16 cellular contexts compared by ENCODE assay signal in genomic region chr16:81482329-81483063, GRCh38. TPM values are rescaled to one million over a fixed set of nuclear protein-coding genes. Genes with fewer than 3 reads are reported as not detected.
DNase-seq lines count a peak whose midpoint lies in the region; ATAC-seq and TF ChIP-seq lines count a peak whose summit lies in the region.
"Had no signal": no experiment of that assay in that cellular context is flagged by ENCODE, and none has a peak within 500 bp of the region (broad histone marks: within the 10 kb centered on the region; RNA-seq: fewer than 3 reads in every experiment).

No MANE protein-coding gene starts in this region.

- H3K27me3 Mint-ChIP-seq in GM23338 (ENCODE audit: insufficient read depth, low read depth, poor library complexity) (peaks cover 5% of the 10 kb centered on the region), natural killer cell (ENCODE audit: low read depth in 2 of 2) (no peaks in the 10 kb centered on the region)

- H3K4me3 Mint-ChIP-seq in GM23338, result no peak overlapping the region
- peak overlapping the region; percentile 52 for H3K4me3 Mint-ChIP-seq in natural killer cell
- H3K4me3 Mint-ChIP-seq: CD8-positive, alpha-beta T cell had no signal

- H3K4me2 ChIP-seq in GM23338, result no peak overlapping the region
- H3K4me2 ChIP-seq: KMS-11 had no signal

- H3F3A ChIP-seq in GM23338 (replicated peaks; ENCODE audit: low read depth), result no peaks in the 10 kb centered on the region

- H3K27ac ChIP-seq in GM23338 (ENCODE audit: low read depth) (peak overlapping the region; percentile 59; the same call in 1 of the 2 replicates), adrenal gland (peak overlapping the region in 4 of 5 donors; percentile 25 to 83 (median 62))
- H3K27ac ChIP-seq: KMS-11, SJSA1 had no signal

- H3K27me3 ChIP-seq in GM23338 (ENCODE audit: insufficient read depth) (no peaks in the 10 kb centered on the region), adrenal gland (no peaks in the 10 kb centered on the region)
- H3K27me3 ChIP-seq: SJSA1 had no signal

- H3K4me1 Mint-ChIP-seq in GM23338 (peaks cover 50% of the 10 kb centered on the region), natural killer cell (peaks cover 63 to 77% of the 10 kb centered on the region in 2 donors)

- H3K9me3 ChIP-seq in adrenal gland (replicated peaks in 1 of 3), result no peaks in the 10 kb centered on the region
- H3K9me3 ChIP-seq: SJSA1 had no signal

- H3K27ac Mint-ChIP-seq in GM23338, result peak overlapping the region; percentile 62; the same call in 1 of the 2 replicates
- peak overlapping the region; percentile 88 to 97 for H3K27ac Mint-ChIP-seq in natural killer cell
- H3K27ac Mint-ChIP-seq: CD8-positive, alpha-beta T cell had no signal

- 0 out of 4 replicates have a peak, but pooled peaks of 1 of the 2 experiments have one; percentile 2 for TF ChIP-seq CTCF in GM23338 (conservative IDR thresholded peaks at IDR 0.05; ENCODE audit: low read depth in 2 of 2)
- no peak for TF ChIP-seq CTCF in adrenal gland (IDR thresholded peaks at IDR 0.05)
- TF ChIP-seq CTCF in natural killer cell (IDR thresholded peaks at IDR 0.05), result no peak

- peaks cover 100% of the 10 kb centered on the region for H3K79me2 ChIP-seq in GM23338 (replicated peaks; ENCODE audit: insufficient read depth)

- H3K36me3 Mint-ChIP-seq in GM23338 (ENCODE audit: low read depth) (peaks cover 7% of the 10 kb centered on the region), natural killer cell (no peaks in the 10 kb centered on the region)

- no peaks in the 10 kb centered on the region for H3K9me3 Mint-ChIP-seq in GM23338
- no peaks in the 10 kb centered on the region for H3K9me3 Mint-ChIP-seq in natural killer cell
- H3K9me3 Mint-ChIP-seq: CD8-positive, alpha-beta T cell had no signal

- H3K36me3 ChIP-seq in GM23338 (ENCODE audit: insufficient read depth), result no peaks in the 10 kb centered on the region
- no peaks in the 10 kb centered on the region for H3K36me3 ChIP-seq in adrenal gland (replicated peaks in 1 of 2)
- H3K36me3 ChIP-seq: SJSA1 had no signal

- H3K9me2 ChIP-seq in GM23338 (ENCODE audit: insufficient read depth), result no peaks in the 10 kb centered on the region

- peaks cover 17% of the 10 kb centered on the region for H3K4me1 ChIP-seq in GM23338 (ENCODE audit: insufficient read depth)
- H3K4me1 ChIP-seq in adrenal gland (replicated peaks in 1 of 2), result peaks cover 21 to 98% of the 10 kb centered on the region in 2 donors

- DNase-seq in CD1c-positive myeloid dendritic cell (ENCODE audit: extremely low spot score), result peak; percentile 28
- DNase-seq in GM23338 (ENCODE audit: low spot score), result no peak
- peak in 1 of 7 donors; percentile 50 for DNase-seq in adrenal gland
- DNase-seq in natural killer cell, result no peak
- no peak for DNase-seq in AG20443 (ENCODE audit: low spot score)
- DNase-seq in ureter (ENCODE audit: low spot score), result no peak
- DNase-seq in head of caudate nucleus, result no peak
- DNase-seq: activated CD4-positive, CD25-positive, alpha-beta regulatory T cell; anterior cingulate cortex; CD8-positive, alpha-beta T cell; NCI-H2029; NCI-H774 had no signal

- H2AFZ ChIP-seq in GM23338, result no peak overlapping the region

- intact Hi-C loops in adrenal gland (cut with DNase I), result no loop called here
- intact Hi-C loops in natural killer cell (cut with micrococcal nuclease), result no loop called here
- intact Hi-C loops in head of caudate nucleus (cut with DNase I), result no loop called here

- no peak for TF ChIP-seq POLR2A in adrenal gland (IDR thresholded peaks at IDR 0.05)

- H3K4me3 ChIP-seq in GM23338, result no peak overlapping the region
- no peak overlapping the region for H3K4me3 ChIP-seq in adrenal gland
- H3K4me3 ChIP-seq: SJSA1 had no signal

- ATAC-seq in GM23338, result no peak
- no peak for ATAC-seq in natural killer cell
- no peak for ATAC-seq in HG03139 (IDR thresholded peaks at IDR 0.05; ENCODE audit: unreplicated experiment)
- ATAC-seq: CD8-positive, alpha-beta T cell; sciatic nerve had no signal

- WGBS in adrenal gland, 4 donors, result 74 to 93% (median 81%) methylated on average over 4 to 15 of the region's 15 CpGs

- peaks cover 53% of the 10 kb centered on the region for H4K20me1 ChIP-seq in GM23338 (replicated peaks; ENCODE audit: insufficient read depth)

TF ChIP-seq in GM23338, 12 proteins besides CTCF, POLR2A, EP300 and RAD21:
- TF ChIP-seq CREB1 (CRISPR knock-in tag; IDR thresholded peaks at IDR 0.05; ENCODE audit: low read depth) (no peak), EZH2phosphoT487 (IDR thresholded peaks at IDR 0.05; ENCODE audit: unreplicated experiment) (no peak)
- TF ChIP-seq, protein P1, sequence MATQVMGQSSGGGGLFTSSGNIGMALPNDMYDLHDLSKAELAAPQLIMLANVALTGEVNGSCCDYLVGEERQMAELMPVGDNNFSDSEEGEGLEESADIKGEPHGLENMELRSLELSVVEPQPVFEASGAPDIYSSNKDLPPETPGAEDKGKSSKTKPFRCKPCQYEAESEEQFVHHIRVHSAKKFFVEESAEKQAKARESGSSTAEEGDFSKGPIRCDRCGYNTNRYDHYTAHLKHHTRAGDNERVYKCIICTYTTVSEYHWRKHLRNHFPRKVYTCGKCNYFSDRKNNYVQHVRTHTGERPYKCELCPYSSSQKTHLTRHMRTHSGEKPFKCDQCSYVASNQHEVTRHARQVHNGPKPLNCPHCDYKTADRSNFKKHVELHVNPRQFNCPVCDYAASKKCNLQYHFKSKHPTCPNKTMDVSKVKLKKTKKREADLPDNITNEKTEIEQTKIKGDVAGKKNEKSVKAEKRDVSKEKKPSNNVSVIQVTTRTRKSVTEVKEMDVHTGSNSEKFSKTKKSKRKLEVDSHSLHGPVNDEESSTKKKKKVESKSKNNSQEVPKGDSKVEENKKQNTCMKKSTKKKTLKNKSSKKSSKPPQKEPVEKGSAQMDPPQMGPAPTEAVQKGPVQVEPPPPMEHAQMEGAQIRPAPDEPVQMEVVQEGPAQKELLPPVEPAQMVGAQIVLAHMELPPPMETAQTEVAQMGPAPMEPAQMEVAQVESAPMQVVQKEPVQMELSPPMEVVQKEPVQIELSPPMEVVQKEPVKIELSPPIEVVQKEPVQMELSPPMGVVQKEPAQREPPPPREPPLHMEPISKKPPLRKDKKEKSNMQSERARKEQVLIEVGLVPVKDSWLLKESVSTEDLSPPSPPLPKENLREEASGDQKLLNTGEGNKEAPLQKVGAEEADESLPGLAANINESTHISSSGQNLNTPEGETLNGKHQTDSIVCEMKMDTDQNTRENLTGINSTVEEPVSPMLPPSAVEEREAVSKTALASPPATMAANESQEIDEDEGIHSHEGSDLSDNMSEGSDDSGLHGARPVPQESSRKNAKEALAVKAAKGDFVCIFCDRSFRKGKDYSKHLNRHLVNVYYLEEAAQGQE (IDR thresholded peaks at IDR 0.05; ENCODE audit: unreplicated experiment), result no peak

RNA-seq across cellular contexts. Expression of gene CMIP, which starts 37.9 kb away (rescaled TPM):
- 49.8 and 62.3 TPM in 2 replicates for total RNA-seq in GM23338 (2014; rRNA removed; shearing (Covaris generic))
- polyA plus RNA-seq in GM23338 (2016; fragmentation: Nextera tagmentation; extraction: Ambion mirVana), result 9.5 and 10.5 TPM in 2 replicates
- total RNA-seq in adrenal gland, result 10 to 100 TPM; 34.3 to 87.9 (median 54.9) TPM
- polyA plus RNA-seq in adrenal gland, result 10 to 100 TPM; 10.9 to 49.0 (median 17.4) TPM
- total RNA-seq in natural killer cell, result 100 to 1,000 TPM in 1 of 3 donors, 10 to 100 TPM in 2; 88.2 to 115 (median 91.5) TPM
- total RNA-seq in ureter, result 98.0 TPM
